17 cellular contexts compared by ENCODE assay signal in the genomic region with DNA sequence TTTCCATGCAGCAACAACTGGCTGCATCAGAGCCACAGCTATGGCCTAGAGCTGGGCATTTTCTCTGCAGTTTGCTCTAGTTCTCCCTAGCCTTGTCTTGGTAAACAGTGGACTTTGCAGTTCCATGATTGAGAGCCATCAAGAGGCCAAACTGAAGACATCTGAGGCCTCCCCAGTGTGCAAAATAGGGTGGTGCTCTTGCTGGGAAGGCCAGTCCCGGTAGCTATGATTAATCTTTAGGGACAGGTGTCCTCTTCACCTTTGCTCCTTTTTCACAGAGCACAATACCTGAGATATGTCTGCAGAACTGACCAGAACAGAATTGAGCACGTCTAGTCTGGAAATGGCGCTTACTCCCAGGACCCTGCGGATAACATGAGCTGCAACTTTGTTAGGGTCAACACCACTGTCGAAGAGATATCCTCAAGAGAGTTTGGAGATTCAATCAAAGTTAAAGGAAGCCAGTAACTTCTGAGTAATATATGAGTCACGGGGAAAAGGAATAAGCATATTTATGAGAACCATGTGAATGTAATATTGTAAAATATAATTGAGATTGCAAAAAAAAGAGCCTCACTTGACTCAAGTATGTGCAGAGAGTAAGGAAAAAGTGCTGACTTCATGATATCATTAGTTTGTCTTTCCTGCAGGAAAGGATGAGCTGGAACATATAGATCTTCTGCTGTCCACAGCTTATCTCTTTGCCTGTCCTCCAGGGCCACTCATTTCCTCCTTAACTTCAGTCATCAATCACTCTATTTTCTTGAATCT.
DNase-seq lines count a peak whose midpoint lies in the region; ATAC-seq and TF ChIP-seq lines count a peak whose summit lies in the region.
"Had no signal": no experiment of that assay in that cellular context is flagged by ENCODE, and none has a peak within 500 bp of the region (broad histone marks: within the 10 kb centered on the region; RNA-seq: fewer than 3 reads in every experiment).

No MANE protein-coding gene starts in this region.

- TF ChIP-seq EP300 in sigmoid colon (IDR thresholded peaks at IDR 0.05) = no peak
- no peak for TF ChIP-seq EP300 in tibial nerve (IDR thresholded peaks at IDR 0.05)

- H3K36me3 ChIP-seq in ACC112 (ENCODE audit: insufficient read depth, low read length) = no peaks in the 10 kb centered on the region
- no peaks in the 10 kb centered on the region for H3K36me3 ChIP-seq in sigmoid colon
- H3K36me3 ChIP-seq in tibial nerve = no peaks in the 10 kb centered on the region
- H3K36me3 ChIP-seq: BE2C, thoracic aorta had no signal

- TF ChIP-seq POLR2A in sigmoid colon (IDR thresholded peaks at IDR 0.05) (no peak), tibial nerve (IDR thresholded peaks at IDR 0.05) (no peak)

- in situ Hi-C loops in astrocyte of the cerebellum (cut with HindIII; ENCODE audit: low sequenced_read_pairs) = no loop called here

- no peaks in the 10 kb centered on the region for H3K9me3 ChIP-seq in sigmoid colon
- no peaks in the 10 kb centered on the region for H3K9me3 ChIP-seq in tibial nerve
- H3K9me3 ChIP-seq: BE2C, thoracic aorta had no signal

- DNase-seq in HFF-Myc (ENCODE audit: extremely low read depth, low read depth) (peak; percentile 32), astrocyte of the cerebellum (ENCODE audit: low read depth) (peak; percentile 13), iris pigment epithelial cell (ENCODE audit: low read depth) (peak; percentile 72), sigmoid colon (no peak), tibial nerve (ENCODE audit: low spot score in 2 of 2) (no peak)
- DNase-seq: activated CD4-positive, alpha-beta memory T cell treated with anti-CD3 and anti-CD28 coated beads, Interleukin-2, amount 10 ng/mL, durations not matched to agents 7 days and 5 days; activated naive CD4-positive, alpha-beta T cell treated with anti-CD3 and anti-CD28 coated beads, Interleukin-2, amount 50 U/mL, for 16 hours; BE2C; dorsolateral prefrontal cortex; NCI-H187 treated with DMSO at 0.1 percent for 48 hours; retina; T-helper 1 cell had no signal

- H3K4me1 ChIP-seq in ACC112 (ENCODE audit: control insufficient read depth, insufficient read depth, low read length, unreplicated experiment) (peaks cover 37% of the 10 kb centered on the region), sigmoid colon (no peaks in the 10 kb centered on the region), tibial nerve (peaks cover 0 to 13% (median 5%) of the 10 kb centered on the region in 4 donors)

- peak overlapping the region; percentile 81 for H3K27ac ChIP-seq in ACC112 (ENCODE audit: low read depth, low read length)
- H3K27ac ChIP-seq in sigmoid colon = no peak overlapping the region
- peak overlapping the region in 1 of 4 donors; percentile 62 for H3K27ac ChIP-seq in tibial nerve
- H3K27ac ChIP-seq: thoracic aorta had no signal

- H3K27me3 ChIP-seq in ACC112 (ENCODE audit: insufficient read depth, low read length) (no peaks in the 10 kb centered on the region), sigmoid colon (no peaks in the 10 kb centered on the region), tibial nerve (no peaks in the 10 kb centered on the region)
- H3K27me3 ChIP-seq: BE2C, dorsolateral prefrontal cortex, hepatocyte had no signal

- H2AFZ ChIP-seq in ACC112 (ENCODE audit: low read length, unreplicated experiment) = peak overlapping the region; percentile 8
- H2AFZ ChIP-seq: hepatocyte had no signal

- H3K79me2 ChIP-seq in ACC112 (ENCODE audit: control insufficient read depth, insufficient read depth, low read length, unreplicated experiment) = no peaks in the 10 kb centered on the region
- H3K79me2 ChIP-seq: hepatocyte had no signal

- 80 to 83% methylated on average over 6 of the region's 6 CpGs for WGBS in sigmoid colon, 2 donors
- 76 to 82% methylated on average over 6 of the region's 6 CpGs for WGBS in tibial nerve, 2 donors

- intact Hi-C loops in sigmoid colon (cut with DNase I) = no loop called here

- TF ChIP-seq CTCF in HFF-Myc (IDR thresholded peaks at IDR 0.05; ENCODE audit: low read depth, low read length, missing control alignments) (no peak), astrocyte of the cerebellum (IDR thresholded peaks at IDR 0.05; ENCODE audit: low read depth, low read length, missing control alignments) (no peak), sigmoid colon (IDR thresholded peaks at IDR 0.05) (no peak), tibial nerve (IDR thresholded peaks at IDR 0.05) (no peak)

- ATAC-seq in GM19328 (IDR thresholded peaks at IDR 0.05; ENCODE audit: unreplicated experiment) (no peak), HG03378 (IDR thresholded peaks at IDR 0.05; ENCODE audit: unreplicated experiment) (no peak)

- H3K4me3 ChIP-seq in ACC112 (ENCODE audit: low read depth, low read length) (peak overlapping the region; percentile 58), HFF-Myc (replicated peaks; ENCODE audit: low read depth, low read length) (no peak overlapping the region), astrocyte of the cerebellum (ENCODE audit: low read depth, low read length) (no peak overlapping the region), sigmoid colon (no peak overlapping the region), tibial nerve (no peak overlapping the region)
- H3K4me3 ChIP-seq: dorsolateral prefrontal cortex, hepatocyte, thoracic aorta had no signal

Comparison
In these comparisons a context has a peak if more than half of its experiments do, and no peak if none do; other contexts are left out.
1. DNase-seq: peak in HFF-Myc (single experiment), astrocyte of the cerebellum (single experiment) and iris pigment epithelial cell (single experiment); none in sigmoid colon (single experiment) and tibial nerve (0 of 2).